In genomic region chr17:83050651-83051422, GRCh38 we compare ENCODE assay signal across 8 cellular contexts. TPM values are rescaled to one million over a fixed set of nuclear protein-coding genes. Genes with fewer than 3 reads are reported as not detected.
DNase-seq lines count a peak whose midpoint lies in the region; ATAC-seq and TF ChIP-seq lines count a peak whose summit lies in the region.

No MANE protein-coding gene starts in this region.

- no peaks in the 10 kb centered on the region for H3K27me3 ChIP-seq in ectodermal cell (ENCODE audit: control insufficient read depth, insufficient read depth, low read length, poor library complexity, severe bottlenecking)

- no peaks in the 10 kb centered on the region for H3K27me3 Mint-ChIP-seq in nephron (ENCODE audit: low read depth)

- peaks cover 14% of the 10 kb centered on the region for H3K4me1 Mint-ChIP-seq in nephron

- 48% methylated on average over 57 of the region's 57 CpGs for WGBS in ectodermal cell, 2 experiments

- H3K9me3 Mint-ChIP-seq in nephron, result peaks cover 9% of the 10 kb centered on the region

- peak; percentile 44 for DNase-seq in NCI-H510A (lab: John Stamatoyannopoulos, UW)
- DNase-seq in EL, result no peak
- DNase-seq in occipital lobe (lab: John Stamatoyannopoulos, UW), result no peak

- H3K36me3 ChIP-seq in ES-I3 (ENCODE audit: insufficient read depth, low read length), result peaks cover 6% of the 10 kb centered on the region; the same call in 1 of the 2 replicates
- peaks cover 8% of the 10 kb centered on the region for H3K36me3 ChIP-seq in ectodermal cell (ENCODE audit: control insufficient read depth, insufficient read depth, low read length)

- H3K4me3 ChIP-seq in ectodermal cell (ENCODE audit: insufficient read depth, low read depth, low read length), result peak overlapping the region; percentile 53

- H3K4me3 Mint-ChIP-seq in nephron, result peak overlapping the region; percentile 85 to 95 (median 90)

- no peaks in the 10 kb centered on the region; the same call in 1 of the 2 replicates for H3K4me1 ChIP-seq in ES-I3 (ENCODE audit: insufficient read depth, low read length)
- H3K4me1 ChIP-seq in ectodermal cell (ENCODE audit: control insufficient read depth, insufficient read depth, low read length), result peaks cover 3% of the 10 kb centered on the region

- no peaks in the 10 kb centered on the region for H3K9me3 ChIP-seq in ES-I3 (ENCODE audit: control insufficient read depth, insufficient read depth, low read length)
- no peaks in the 10 kb centered on the region for H3K9me3 ChIP-seq in ectodermal cell (ENCODE audit: control insufficient read depth, low read length)

- no peak for TF ChIP-seq CTCF in nephron (IDR thresholded peaks at IDR 0.05; ENCODE audit: unreplicated experiment in 3 of 3)

- H3K36me3 Mint-ChIP-seq in nephron (ENCODE audit: low read depth), result peaks cover 25% of the 10 kb centered on the region

- H3K27ac Mint-ChIP-seq in nephron, result peak overlapping the region; percentile 32 to 87 (median 35)

- no peak overlapping the region for H3K27ac ChIP-seq in ectodermal cell (ENCODE audit: insufficient read depth, low read depth, low read length, poor library complexity, severe bottlenecking)

- ATAC-seq in HG02973 (IDR thresholded peaks at IDR 0.05; ENCODE audit: unreplicated experiment) (no peak), GM18519 (IDR thresholded peaks at IDR 0.05; ENCODE audit: low FRiP score, unreplicated experiment) (no peak)

- H3K9ac ChIP-seq in ES-I3 (ENCODE audit: low read depth, low read length), result peak overlapping the region; percentile 95

RNA-seq across cellular contexts. Expression of gene METRNL, which starts 28.6 kb away (rescaled TPM):
- 11.4 TPM for polyA plus RNA-seq in ectodermal cell (2013, experiment 1 of 4)
- polyA plus RNA-seq in ectodermal cell (2013, experiment 2 of 4), result 10.0 TPM
- polyA plus RNA-seq in ectodermal cell (2013, experiment 3 of 4), result 11.7 TPM
- polyA plus RNA-seq in ectodermal cell (2013, experiment 4 of 4), result 16.5 TPM
- total RNA-seq in occipital lobe, result 22.3 TPM
